13 cellular contexts compared by ENCODE assay signal in genomic region chr19:8265872-8266271, GRCh38. TPM values are rescaled to one million over a fixed set of nuclear protein-coding genes. Genes with fewer than 3 reads are reported as not detected.
A peak's percentile ranks its signal among the peaks of the same experiment; 100 is the strongest.
DNase-seq lines count a peak whose midpoint lies in the region; ATAC-seq and TF ChIP-seq lines count a peak whose summit lies in the region.
"Had no signal": no experiment of that assay in that cellular context is flagged by ENCODE, and none has a peak within 500 bp of the region (broad histone marks: within the 10 kb centered on the region; RNA-seq: fewer than 3 reads in every experiment).

No MANE protein-coding gene starts in this region.

- H3K4me1 ChIP-seq in adrenal gland (replicated peaks in 1 of 2) (no peaks in the 10 kb centered on the region), testis (no peaks in the 10 kb centered on the region)

- no peaks in the 10 kb centered on the region for H3K27me3 ChIP-seq in CD4-positive, alpha-beta T cell (ENCODE audit: control insufficient read depth, insufficient read depth, low read length)
- H3K27me3 ChIP-seq in adrenal gland (no peaks in the 10 kb centered on the region), testis (no peaks in the 10 kb centered on the region)
- H3K27me3 ChIP-seq: BLaER1 had no signal

- H3K4me3 Mint-ChIP-seq in activated CD4-positive, alpha-beta T cell treated with anti-CD3 and anti-CD28 coated beads, Interleukin-2, amount 10 ng/mL, durations not matched to agents 24 days and 14 days = no peak overlapping the region
- H3K4me3 Mint-ChIP-seq in CD4-positive, alpha-beta T cell = peak overlapping the region; percentile 42
- H3K4me3 Mint-ChIP-seq: GM23338 had no signal

- H3K27me3 Mint-ChIP-seq in activated CD4-positive, alpha-beta T cell treated with anti-CD3 and anti-CD28 coated beads, Interleukin-2, amount 10 ng/mL, durations not matched to agents 24 days and 14 days = no peaks in the 10 kb centered on the region
- no peaks in the 10 kb centered on the region for H3K27me3 Mint-ChIP-seq in CD4-positive, alpha-beta T cell

- ATAC-seq in CD4-positive, alpha-beta T cell (ENCODE audit: poor library complexity) = no peak
- no peak for ATAC-seq in HG03469 (IDR thresholded peaks at IDR 0.05; ENCODE audit: unreplicated experiment)
- ATAC-seq: GM23338 had no signal

- CTCF ChIA-PET in CD4-positive, alpha-beta T cell (lab: Charles Lee) = no interaction called here

- no peak overlapping the region for H3K27ac Mint-ChIP-seq in activated CD4-positive, alpha-beta T cell treated with anti-CD3 and anti-CD28 coated beads, Interleukin-2, amount 10 ng/mL, durations not matched to agents 24 days and 14 days
- no peak overlapping the region for H3K27ac Mint-ChIP-seq in CD4-positive, alpha-beta T cell
- H3K27ac Mint-ChIP-seq: GM23338 had no signal

- H3K4me1 Mint-ChIP-seq in activated CD4-positive, alpha-beta T cell treated with anti-CD3 and anti-CD28 coated beads, Interleukin-2, amount 10 ng/mL, durations not matched to agents 24 days and 14 days = peaks cover 23% of the 10 kb centered on the region
- H3K4me1 Mint-ChIP-seq in CD4-positive, alpha-beta T cell (ENCODE audit: low read depth) = peaks cover 16% of the 10 kb centered on the region

- H3K4me3 ChIP-seq in adrenal gland (no peak overlapping the region), testis (no peak overlapping the region)
- H3K4me3 ChIP-seq: BLaER1, GM23338 had no signal

- no peaks in the 10 kb centered on the region for H3K9me3 ChIP-seq in CD4-positive, alpha-beta T cell (ENCODE audit: control insufficient read depth, low read length)
- H3K9me3 ChIP-seq in adrenal gland (replicated peaks in 1 of 3) (no peaks in the 10 kb centered on the region), testis (no peaks in the 10 kb centered on the region)
- H3K9me3 ChIP-seq: BLaER1 had no signal

- POLR2A ChIA-PET in CD4-positive, alpha-beta T cell (lab: Charles Lee) = no interaction called here

- H3K36me3 Mint-ChIP-seq in activated CD4-positive, alpha-beta T cell treated with anti-CD3 and anti-CD28 coated beads, Interleukin-2, amount 10 ng/mL, durations not matched to agents 24 days and 14 days (ENCODE audit: low read depth) = no peaks in the 10 kb centered on the region
- H3K36me3 Mint-ChIP-seq in CD4-positive, alpha-beta T cell (ENCODE audit: low read depth) = peaks cover 4% of the 10 kb centered on the region

- DNase-seq in activated CD4-positive, alpha-beta T cell treated with anti-CD3 and anti-CD28 coated beads, Interleukin-2, amount 10 ng/mL, durations not matched to agents 24 days and 14 days = peak; percentile 43
- no peak for DNase-seq in activated CD4-positive, alpha-beta T cell treated with anti-CD3 and anti-CD28 coated beads, Interleukin-2, amount 50 U/mL, for 1 hour
- DNase-seq in CD4-positive, alpha-beta T cell = no peak
- peak in 4 of 7 donors; percentile 1 to 34 (median 2) for DNase-seq in adrenal gland
- DNase-seq in testis = peak; percentile 4
- no peak for DNase-seq in caudate nucleus (lab: John Stamatoyannopoulos, UW)
- DNase-seq: DMS 273 treated with DMSO at 0.1 percent for 48 hours, H7 had no signal

- TF ChIP-seq CTCF in CD4-positive, alpha-beta T cell (IDR thresholded peaks at IDR 0.05) = no peak
- TF ChIP-seq CTCF in adrenal gland (IDR thresholded peaks at IDR 0.05) (no peak), testis (IDR thresholded peaks at IDR 0.05) (no peak)

- no peaks in the 10 kb centered on the region for H3K9me3 Mint-ChIP-seq in activated CD4-positive, alpha-beta T cell treated with anti-CD3 and anti-CD28 coated beads, Interleukin-2, amount 10 ng/mL, durations not matched to agents 24 days and 14 days
- no peaks in the 10 kb centered on the region for H3K9me3 Mint-ChIP-seq in CD4-positive, alpha-beta T cell
- H3K9me3 Mint-ChIP-seq: GM23338 had no signal

- 71 to 77% (median 74%) methylated on average over 3 of the region's 3 CpGs for WGBS in adrenal gland, 4 donors
- 83 to 88% methylated on average over 3 of the region's 3 CpGs for WGBS in testis, 2 donors

- intact Hi-C loops in activated CD4-positive, alpha-beta T cell treated with anti-CD3 and anti-CD28 coated beads, Interleukin-2, amount 10 ng/mL, durations not matched to agents 24 days and 14 days (cut with micrococcal nuclease) = no loop called here
- intact Hi-C loops in CD4-positive, alpha-beta T cell (cut with DNase I, micrococcal nuclease) = no loop called here
- intact Hi-C loops in adrenal gland (cut with DNase I) (no loop called here), testis (cut with DNase I; ENCODE audit: low total_unique reads) (no loop called here)

- no peak overlapping the region for H3K27ac ChIP-seq in CD4-positive, alpha-beta T cell (ENCODE audit: low read depth, low read length)
- H3K27ac ChIP-seq in adrenal gland (no peak overlapping the region), testis (no peak overlapping the region), caudate nucleus (ENCODE audit: low read depth, low read length) (no peak overlapping the region)
- H3K27ac ChIP-seq: 22Rv1, BLaER1 had no signal

- TF ChIP-seq POLR2A in adrenal gland (IDR thresholded peaks at IDR 0.05) (no peak), testis (IDR thresholded peaks at IDR 0.05) (no peak)

- no peaks in the 10 kb centered on the region for H3K36me3 ChIP-seq in adrenal gland (replicated peaks in 1 of 2)
- no peaks in the 10 kb centered on the region for H3K36me3 ChIP-seq in testis (ENCODE audit: low read depth, missing control alignments)

RNA-seq across cellular contexts. Expression of gene CD320, which starts 42.3 kb away (rescaled TPM):
- 110 and 113 TPM in 2 replicates for total RNA-seq in activated CD4-positive, alpha-beta T cell treated with anti-CD3 and anti-CD28 coated beads, Interleukin-2, amount 10 ng/mL, durations not matched to agents 24 days and 14 days
- total RNA-seq in CD4-positive, alpha-beta T cell = 10 to 100 TPM; 17.1 to 17.6 TPM
- total RNA-seq in adrenal gland = 100 to 1,000 TPM in 1 of 8 donors, 10 to 100 TPM in 7; 53.6 to 129 (median 68.2) TPM
- polyA plus RNA-seq in adrenal gland = 10 to 100 TPM; 12.0 to 61.4 (median 34.1) TPM
- total RNA-seq in testis = 10 to 100 TPM; 61.2 to 65.8 TPM
- polyA plus RNA-seq in testis (ENCODE audit: insufficient read depth, low read depth, low replicate concordance) = 88.3 TPM

RNA-seq across cellular contexts. Expression of gene NDUFA7, which starts 55.3 kb away (rescaled TPM):
- total RNA-seq in activated CD4-positive, alpha-beta T cell treated with anti-CD3 and anti-CD28 coated beads, Interleukin-2, amount 10 ng/mL, durations not matched to agents 24 days and 14 days = 52.9 and 54.3 TPM in 2 replicates
- 10 to 100 TPM; 42.0 to 42.7 TPM for total RNA-seq in CD4-positive, alpha-beta T cell
- total RNA-seq in adrenal gland (10 to 100 TPM in 7 of 8 donors, 1 to 10 TPM in 1; 5.3 to 84.5 (median 72.4) TPM), testis (10 to 100 TPM; 38.2 to 50.5 TPM)
- polyA plus RNA-seq in adrenal gland (100 to 1,000 TPM; 140 to 502 (median 202) TPM), testis (ENCODE audit: insufficient read depth, low read depth, low replicate concordance) (91.2 TPM)

RNA-seq across cellular contexts. Expression of gene RPS28, which starts 55.4 kb away (rescaled TPM):
- 2,054 and 2,121 TPM in 2 replicates for total RNA-seq in activated CD4-positive, alpha-beta T cell treated with anti-CD3 and anti-CD28 coated beads, Interleukin-2, amount 10 ng/mL, durations not matched to agents 24 days and 14 days
- 1,000 to 10,000 TPM; 3,333 to 3,342 TPM for total RNA-seq in CD4-positive, alpha-beta T cell
- 1,000 to 10,000 TPM in 4 of 8 donors, 100 to 1,000 TPM in 4; 220 to 1,896 (median 903) TPM for total RNA-seq in adrenal gland
- 1,000 to 10,000 TPM in 1 of 3 donors, 100 to 1,000 TPM in 2; 155 to 1,715 (median 649) TPM for polyA plus RNA-seq in adrenal gland
- total RNA-seq in testis = 100 to 1,000 TPM; 221 to 398 TPM
- 505 TPM for polyA plus RNA-seq in testis (ENCODE audit: insufficient read depth, low read depth, low replicate concordance)

RNA-seq across cellular contexts. Expression of gene CERS4, which starts 56.7 kb away (rescaled TPM):
- total RNA-seq in activated CD4-positive, alpha-beta T cell treated with anti-CD3 and anti-CD28 coated beads, Interleukin-2, amount 10 ng/mL, durations not matched to agents 24 days and 14 days = 30.3 and 30.6 TPM in 2 replicates
- 10 to 100 TPM in 1 of 2 experiments, 1 to 10 TPM in 1; 8.7 to 12.3 TPM for total RNA-seq in CD4-positive, alpha-beta T cell
- total RNA-seq in adrenal gland (10 to 100 TPM; 12.2 to 64.4 (median 35.8) TPM), testis (100 to 1,000 TPM in 1 of 2 donors, 10 to 100 TPM in 1; 68.6 to 105 TPM)
- polyA plus RNA-seq in adrenal gland (10 to 100 TPM in 2 of 3 donors, 1 to 10 TPM in 1; 5.5 to 34.9 (median 26.5) TPM), testis (ENCODE audit: insufficient read depth, low read depth, low replicate concordance) (35.2 TPM)
- total RNA-seq: HT-29 had no signal

Comparison
In these comparisons a context has a peak if more than half of its experiments do, and no peak if none do; other contexts are left out.
1. DNase-seq: peak in activated CD4-positive, alpha-beta T cell treated with anti-CD3 and anti-CD28 coated beads, Interleukin-2, amount 10 ng/mL, durations not matched to agents 24 days and 14 days (single experiment), adrenal gland (4 of 7) and testis (single experiment); none in activated CD4-positive, alpha-beta T cell treated with anti-CD3 and anti-CD28 coated beads, Interleukin-2, amount 50 U/mL, for 1 hour (single experiment), CD4-positive, alpha-beta T cell (0 of 10) and caudate nucleus (0 of 61).